Comparison of ENCODE assay signal across 15 cellular contexts in the genomic region with DNA sequence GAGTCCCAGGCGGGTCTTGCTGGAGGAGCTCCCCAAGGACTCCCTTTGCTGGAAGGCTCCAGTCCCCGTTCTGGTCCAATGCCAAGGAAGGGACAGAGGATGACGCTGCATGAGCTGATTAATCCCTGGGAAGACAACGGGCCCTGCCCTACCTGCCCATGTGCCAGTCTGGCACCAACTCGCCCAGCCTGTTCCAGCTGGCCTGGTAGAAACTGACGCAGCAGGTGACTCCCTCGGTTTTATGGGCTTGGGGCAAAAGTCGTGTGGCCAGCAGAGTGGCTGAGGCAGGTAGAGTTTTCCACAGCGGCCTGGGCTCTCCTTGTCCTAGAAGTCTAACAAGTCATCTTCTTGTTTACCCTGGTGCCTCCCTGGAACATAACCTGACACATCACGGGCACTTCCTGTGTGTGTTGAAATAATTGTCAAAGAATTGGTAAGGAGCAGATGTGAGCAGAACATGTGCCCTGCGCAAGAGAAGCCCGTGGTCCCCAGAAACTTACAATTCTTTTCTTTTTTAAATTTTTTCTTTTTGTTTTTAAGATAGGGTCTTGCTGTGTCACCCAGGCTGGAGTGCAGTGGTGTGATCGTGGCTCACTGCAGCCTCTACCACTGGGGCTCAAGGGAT. TPM values are rescaled to one million over a fixed set of nuclear protein-coding genes. Genes with fewer than 3 reads are reported as not detected.
DNase-seq lines count a peak whose midpoint lies in the region; ATAC-seq, FAIRE-seq and TF ChIP-seq lines count a peak whose summit lies in the region.
"Had no signal": no experiment of that assay in that cellular context is flagged by ENCODE, and none has a peak within 500 bp of the region (broad histone marks: within the 10 kb centered on the region; RNA-seq: fewer than 3 reads in every experiment).

No MANE protein-coding gene starts in this region.

- H3K4me3 ChIP-seq in RWPE2 (ENCODE audit: severe bottlenecking): no peak overlapping the region
- no peak overlapping the region for H3K4me3 ChIP-seq in keratinocyte (ENCODE audit: control insufficient read depth in 2 of 3, extremely low read depth in 1 of 3, insufficient read depth in 2 of 3, low read depth in 1 of 3, low read length in 3 of 3)
- no peak overlapping the region for H3K4me3 ChIP-seq in upper lobe of right lung
- H3K4me3 ChIP-seq: lower lobe of right lung had no signal

- ATAC-seq in RWPE2 (ENCODE audit: low read depth) (peak; percentile 87), upper lobe of right lung (no peak), GM21825 (IDR thresholded peaks at IDR 0.05; ENCODE audit: unreplicated experiment) (no peak), GM21447 (IDR thresholded peaks at IDR 0.05; ENCODE audit: unreplicated experiment) (no peak)
- ATAC-seq: activated CD4-positive, alpha-beta T cell treated with anti-CD3 and anti-CD28 coated beads for 36 hours had no signal

- H3K27me3 ChIP-seq in RWPE2 (ENCODE audit: insufficient read depth, poor library complexity, severe bottlenecking): no peaks in the 10 kb centered on the region
- H3K27me3 ChIP-seq in keratinocyte (ENCODE audit: control insufficient read depth, extremely low read depth, insufficient read depth, low read length): no peaks in the 10 kb centered on the region
- no peaks in the 10 kb centered on the region for H3K27me3 ChIP-seq in upper lobe of right lung

- H3K79me2 ChIP-seq in keratinocyte (ENCODE audit: control insufficient read depth, insufficient read depth, low read length): no peaks in the 10 kb centered on the region

- DNase-seq in SIG-M5 treated with dmso at 0.1 percent for 504 hours (lab: John Stamatoyannopoulos, UW; ENCODE audit: unreplicated experiment): peak; percentile 59
- no peak for DNase-seq in SIG-M5 (lab: John Stamatoyannopoulos, UW)
- DNase-seq in RWPE2 (ENCODE audit: low spot score): peak; percentile 83
- DNase-seq in keratinocyte (ENCODE audit: low read depth, low spot score): peak; percentile 86
- peak; percentile 40 for DNase-seq in upper lobe of right lung
- no peak for DNase-seq in activated T-cell treated with anti-CD3 and anti-CD28 coated beads, Interleukin-2, amount 50 U/mL, for 48 hours
- DNase-seq: activated CD4-positive, alpha-beta T cell treated with anti-CD3 and anti-CD28 coated beads for 36 hours; activated T-cell treated with anti-CD3 and anti-CD28 coated beads, Interleukin-2, amount 50 U/mL, for 24 hours; amniotic stem cell; cortex of kidney; HCEC 1CT; lower lobe of right lung; NCI-H2171 had no signal

- no peaks in the 10 kb centered on the region for H3K9me3 ChIP-seq in RWPE2 (ENCODE audit: severe bottlenecking)
- no peaks in the 10 kb centered on the region for H3K9me3 ChIP-seq in keratinocyte (ENCODE audit: control insufficient read depth, low read depth, low read length)
- no peaks in the 10 kb centered on the region for H3K9me3 ChIP-seq in upper lobe of right lung
- H3K9me3 ChIP-seq: lower lobe of right lung had no signal

- no peak overlapping the region for H2AFZ ChIP-seq in keratinocyte (ENCODE audit: control insufficient read depth, low read length)

- H4K20me1 ChIP-seq in keratinocyte (ENCODE audit: control insufficient read depth, extremely low read depth, insufficient read depth, low read length): no peaks in the 10 kb centered on the region

- FAIRE-seq in keratinocyte (lab: Jason Lieb, UNC): peak; percentile 82

- no peaks in the 10 kb centered on the region for H3K9me1 ChIP-seq in keratinocyte (ENCODE audit: control insufficient read depth, extremely low read depth, insufficient read depth, low read length)

- no peak for TF ChIP-seq CTCF in RWPE2 (IDR thresholded peaks at IDR 0.05; ENCODE audit: poor library complexity, severe bottlenecking)
- TF ChIP-seq CTCF in keratinocyte (optimal IDR thresholded peaks at IDR 0.05 in 1 of 3, IDR thresholded peaks at IDR 0.05 in 1 of 3, conservative IDR thresholded peaks at IDR 0.05 in 1 of 3; ENCODE audit: extremely low read depth in 1 of 3, insufficient read depth in 2 of 3, low read length in 3 of 3): no peak
- TF ChIP-seq CTCF in upper lobe of right lung (IDR thresholded peaks at IDR 0.05): no peak

- H3K9ac ChIP-seq in keratinocyte (ENCODE audit: control insufficient read depth, extremely low read depth, insufficient read depth, low read length): peak overlapping the region; percentile 10

- H3K4me2 ChIP-seq in keratinocyte (ENCODE audit: control insufficient read depth, extremely low read depth, insufficient read depth, low read depth, low read length): peak overlapping the region; percentile 22

- H3K4me1 ChIP-seq in RWPE2 (ENCODE audit: insufficient read depth, poor library complexity, severe bottlenecking): peaks cover 19% of the 10 kb centered on the region
- H3K4me1 ChIP-seq in keratinocyte (ENCODE audit: control insufficient read depth, extremely low read depth, insufficient read depth, low read length): peaks cover 15% of the 10 kb centered on the region
- H3K4me1 ChIP-seq in upper lobe of right lung: no peaks in the 10 kb centered on the region
- H3K4me1 ChIP-seq: lower lobe of right lung had no signal

- H3K36me3 ChIP-seq in RWPE2 (ENCODE audit: low read depth) (no peaks in the 10 kb centered on the region), keratinocyte (ENCODE audit: control insufficient read depth in 2 of 2, extremely low read depth in 1 of 2, insufficient read depth in 2 of 2, low read length in 2 of 2) (no peaks in the 10 kb centered on the region), upper lobe of right lung (no peaks in the 10 kb centered on the region)
- H3K36me3 ChIP-seq: lower lobe of right lung had no signal

- intact Hi-C loops in upper lobe of right lung (cut with DNase I): no loop called here

- H3K27ac ChIP-seq in RWPE2 (ENCODE audit: poor library complexity, severe bottlenecking) (peak overlapping the region; percentile 48), keratinocyte (ENCODE audit: control insufficient read depth, insufficient read depth, low read length) (peak overlapping the region; percentile 47), upper lobe of right lung (no peak overlapping the region)
- H3K27ac ChIP-seq: lower lobe of right lung had no signal

- dilution Hi-C loops in keratinocyte (cut with MboI; ENCODE audit: extremely low pct_ligation_motif_present, low sequenced_read_pairs): no loop called here

RNA-seq across cellular contexts. Expression of a gene that starts 20.3 kb away (rescaled TPM):
- polyA plus RNA-seq in keratinocyte: 3.7 to 10.2 TPM (median 6.6 TPM) in 3 replicates
- polyA plus RNA-seq in keratinocyte (2011; ENCODE audit: low read depth): 9.0 TPM
- polyA plus RNA-seq in keratinocyte (2011; cell fraction: cytosol; rRNA removed): 2.3 and 3.2 TPM in 2 replicates
- polyA plus RNA-seq in keratinocyte (2011; cell fraction: nucleus; rRNA removed): 20.5 and 22.1 TPM in 2 replicates
- 8.2 and 10.4 TPM in 2 replicates for polyA plus RNA-seq in keratinocyte (2012; ENCODE audit: low replicate concordance)
- polyA minus RNA-seq in keratinocyte: 9.9 to 19.6 TPM (median 12.2 TPM) in 3 replicates
- polyA minus RNA-seq in keratinocyte (2011; cell fraction: cytosol; rRNA and poly(A)+ RNA removed): 11.5 TPM
- polyA minus RNA-seq in keratinocyte (2011; cell fraction: nucleus; rRNA and poly(A)+ RNA removed): 30.8 and 39.6 TPM in 2 replicates
- total RNA-seq in upper lobe of right lung: 40.8 TPM

Comparison
In these comparisons a context has a peak if more than half of its experiments do, and no peak if none do; other contexts are left out.
1. DNase-seq: peak in SIG-M5 treated with dmso at 0.1 percent for 504 hours (single experiment), RWPE2 (single experiment), keratinocyte (single experiment) and upper lobe of right lung (single experiment); none in SIG-M5 (single experiment) and activated T-cell treated with anti-CD3 and anti-CD28 coated beads, Interleukin-2, amount 50 U/mL, for 48 hours (0 of 2).